In the genomic region with DNA sequence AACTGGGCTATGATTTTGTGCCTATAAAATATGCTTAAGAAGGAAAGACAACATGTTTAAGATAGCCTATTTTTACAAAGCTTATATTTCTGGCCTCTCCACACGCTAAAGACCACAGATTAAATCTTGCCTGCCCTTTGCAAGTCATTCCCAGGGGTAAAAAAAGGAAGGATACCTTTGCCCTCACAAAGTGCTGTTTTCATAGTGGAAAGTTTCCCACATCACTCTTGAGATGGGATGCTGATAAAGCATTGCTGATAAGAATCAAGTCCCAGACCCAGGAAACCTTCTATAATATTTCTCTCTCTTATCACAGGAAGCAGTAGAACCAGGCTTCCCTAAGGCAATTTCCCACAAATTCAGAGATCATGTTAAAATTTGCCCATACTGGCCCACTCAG, we compare ENCODE assay signal across 26 cellular contexts.
"Had no signal": no experiment of that assay in that cellular context is flagged by ENCODE, and none has a peak within 500 bp of the region (broad histone marks: within the 10 kb centered on the region; RNA-seq: fewer than 3 reads in every experiment).

No MANE protein-coding gene starts in this region.

- H3K36me3 ChIP-seq: ovary had no signal

- H3K27ac Mint-ChIP-seq: activated CD4-positive, alpha-beta T cell treated with anti-CD3 and anti-CD28 coated beads, Interleukin-2, amount 10 ng/mL, durations not matched to agents 7 days and 5 days; activated naive CD4-positive, alpha-beta T cell treated with anti-CD3 and anti-CD28 coated beads, Interleukin-2, amount 10 ng/mL, durations not matched to agents 7 days and 5 days; activated naive CD8-positive, alpha-beta T cell treated with anti-CD3 and anti-CD28 coated beads, Interleukin-2, amount 50 U/mL, for 24 hours; brain; endodermal cell; stimulated activated naive B cell treated with anti-CD40 and anti-IgM and Interleukin-4, amounts not matched to agents 10 μg/mL and 1 μg/mL and 100 μg/mL, for 72 hours had no signal

- H3K27me3 Mint-ChIP-seq: activated naive CD4-positive, alpha-beta T cell treated with anti-CD3 and anti-CD28 coated beads, Interleukin-2, amount 10 ng/mL, durations not matched to agents 7 days and 5 days; activated naive CD8-positive, alpha-beta T cell treated with anti-CD3 and anti-CD28 coated beads, Interleukin-2, amount 50 U/mL, for 24 hours; naive B cell; stimulated activated naive B cell treated with anti-CD40 and anti-IgM and Interleukin-4, amounts not matched to agents 10 μg/mL and 1 μg/mL and 100 μg/mL, for 72 hours had no signal

- ATAC-seq: activated naive CD8-positive, alpha-beta T cell treated with anti-CD3 and anti-CD28 coated beads, Interleukin-2, amount 50 U/mL, for 24 hours; gastroesophageal sphincter; heart left ventricle; mucosa of descending colon; sciatic nerve; stimulated activated naive B cell treated with anti-CD40 and anti-IgM and Interleukin-4, amounts not matched to agents 10 μg/mL and 1 μg/mL and 100 μg/mL, for 72 hours had no signal

- H3K4me1 Mint-ChIP-seq: brain, endodermal cell had no signal

- H3K4me3 Mint-ChIP-seq: activated CD4-positive, alpha-beta T cell treated with anti-CD3 and anti-CD28 coated beads, Interleukin-2, amount 10 ng/mL, durations not matched to agents 7 days and 5 days; activated naive CD4-positive, alpha-beta T cell treated with anti-CD3 and anti-CD28 coated beads, Interleukin-2, amount 10 ng/mL, durations not matched to agents 7 days and 5 days; activated naive CD8-positive, alpha-beta T cell treated with anti-CD3 and anti-CD28 coated beads, Interleukin-2, amount 50 U/mL, for 24 hours; brain; endodermal cell; naive B cell; stimulated activated naive B cell treated with anti-CD40 and anti-IgM and Interleukin-4, amounts not matched to agents 10 μg/mL and 1 μg/mL and 100 μg/mL, for 72 hours had no signal

- FAIRE-seq: colon had no signal

- H3K27me3 ChIP-seq: dorsolateral prefrontal cortex, gastroesophageal sphincter, heart left ventricle, ovary had no signal

- H3K9me3 ChIP-seq: gastroesophageal sphincter, heart left ventricle, mucosa of descending colon, ovary had no signal

- DNase-seq: activated CD4-positive, alpha-beta T cell treated with anti-CD3 and anti-CD28 coated beads, Interleukin-2, amount 10 ng/mL, durations not matched to agents 7 days and 5 days; activated CD4-positive, CD25-positive, alpha-beta regulatory T cell; activated CD8-positive, alpha-beta memory T cell treated with anti-CD3 and anti-CD28 coated beads for 24 hours; activated CD8-positive, alpha-beta memory T cell treated with anti-CD3 and anti-CD28 coated beads, Interleukin-2, amount 50 U/mL, for 48 hours; activated effector memory CD4-positive, alpha-beta T cell treated with Interleukin-2 at 50 U/mL for 16 hours; activated naive CD4-positive, alpha-beta T cell treated with anti-CD3 and anti-CD28 coated beads, Interleukin-2, amount 10 ng/mL, durations not matched to agents 7 days and 5 days; activated naive CD8-positive, alpha-beta T cell treated with anti-CD3 and anti-CD28 coated beads, Interleukin-2, amount 50 U/mL, for 24 hours; activated T-cell treated with anti-CD3 and anti-CD28 coated beads, Interleukin-2, amount 50 U/mL, for 48 hours; anterior cingulate cortex; caudate nucleus; dorsolateral prefrontal cortex; endodermal cell; erythroblast; heart left ventricle; mesenchymal stem cell; mucosa of descending colon; naive B cell; ovary; stimulated activated CD4-positive, alpha-beta T cell treated with anti-CD3 and anti-CD28 coated beads, Interleukin-4, amount 100 ng/mL, for 4 hours; stimulated activated naive B cell treated with anti-CD40 and anti-IgM and Interleukin-4, amounts not matched to agents 10 μg/mL and 1 μg/mL and 100 μg/mL, for 72 hours; T-helper 1 cell; T-helper 9 cell had no signal

- H3K27ac ChIP-seq: dorsolateral prefrontal cortex, gastroesophageal sphincter, ovary had no signal

- H3K4me3 ChIP-seq: dorsolateral prefrontal cortex, gastroesophageal sphincter, heart left ventricle, mucosa of descending colon, ovary had no signal

- H3K9me3 Mint-ChIP-seq: activated naive CD4-positive, alpha-beta T cell treated with anti-CD3 and anti-CD28 coated beads, Interleukin-2, amount 10 ng/mL, durations not matched to agents 7 days and 5 days; activated naive CD8-positive, alpha-beta T cell treated with anti-CD3 and anti-CD28 coated beads, Interleukin-2, amount 50 U/mL, for 24 hours; brain; endodermal cell; naive B cell; stimulated activated naive B cell treated with anti-CD40 and anti-IgM and Interleukin-4, amounts not matched to agents 10 μg/mL and 1 μg/mL and 100 μg/mL, for 72 hours had no signal

- H3K36me3 Mint-ChIP-seq: brain had no signal
